In the genomic region with DNA sequence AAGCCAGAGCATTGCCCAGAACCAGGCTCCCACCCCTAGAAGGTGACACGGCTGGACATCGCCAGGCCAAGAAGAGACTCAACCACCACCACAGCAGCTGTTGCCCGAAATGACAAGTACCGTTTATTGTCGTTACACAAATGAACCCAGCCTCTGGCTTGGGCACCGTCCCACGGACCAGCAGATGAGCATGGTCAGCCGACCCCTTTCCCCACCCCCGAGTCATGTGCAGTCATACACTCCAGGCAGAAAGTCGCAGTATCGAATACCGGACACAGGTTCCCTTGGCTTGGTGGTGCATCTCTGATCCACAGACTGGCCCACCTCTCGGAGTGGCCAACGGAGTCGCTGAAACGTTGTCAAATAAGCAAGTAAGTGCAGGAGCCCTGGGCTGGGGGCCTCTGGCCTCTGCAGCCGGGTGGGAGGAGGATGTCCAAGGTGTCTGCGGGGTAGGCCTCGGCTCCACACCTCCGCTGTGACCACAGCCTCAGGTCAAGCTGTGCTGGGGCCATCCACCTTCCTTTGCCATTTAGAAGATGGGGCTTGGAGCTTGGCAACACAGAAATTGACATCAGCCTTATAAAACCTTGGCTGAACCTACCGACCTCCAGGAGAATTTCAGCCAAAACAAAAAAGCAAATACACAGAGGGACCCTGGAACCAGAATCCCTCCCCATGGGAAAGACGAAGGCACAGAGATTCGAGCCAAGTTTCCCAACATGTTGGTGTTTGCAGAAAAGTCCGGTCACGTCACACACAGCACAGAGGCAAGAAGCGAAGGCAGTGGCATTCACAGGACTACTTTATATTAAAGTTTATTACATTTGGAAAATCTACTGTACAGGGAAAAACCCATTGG, we compare ENCODE assay signal across 35 cellular contexts.
"Had no signal": no experiment of that assay in that cellular context is flagged by ENCODE, and none has a peak within 500 bp of the region (broad histone marks: within the 10 kb centered on the region; RNA-seq: fewer than 3 reads in every experiment).

No MANE protein-coding gene starts in this region.

- ATAC-seq: activated CD4-positive, alpha-beta T cell treated with anti-CD3 and anti-CD28 coated beads for 36 hours; activated CD4-positive, CD25-positive, alpha-beta regulatory T cell treated with anti-CD3 and anti-CD28 coated beads, Interleukin-2, amount 50 U/mL, for 24 hours; activated naive CD4-positive, alpha-beta T cell treated with anti-CD3 and anti-CD28 coated beads, Interleukin-2, amount 50 U/mL, for 72 hours; activated T-cell treated with anti-CD3 and anti-CD28 coated beads, Interleukin-2, amount 50 U/mL, for 4 hours; WTC11 had no signal

- H3K27ac ChIP-seq: adrenal gland, brain microvascular endothelial cell, cardiac muscle cell, KMS-11, SJSA1 had no signal

- H3K4me3 ChIP-seq: adrenal gland, cardiac muscle cell, SJSA1 had no signal

- H3K27me3 Mint-ChIP-seq: activated CD4-positive, alpha-beta T cell treated with anti-CD3 and anti-CD28 coated beads for 36 hours; activated CD4-positive, alpha-beta T cell treated with anti-CD3 and anti-CD28 coated beads, Interleukin-2, amount 10 ng/mL, durations not matched to agents 7 days and 5 days had no signal

- H3K27ac Mint-ChIP-seq: activated CD4-positive, alpha-beta T cell treated with anti-CD3 and anti-CD28 coated beads for 36 hours; activated CD4-positive, alpha-beta T cell treated with anti-CD3 and anti-CD28 coated beads, Interleukin-2, amount 10 ng/mL, durations not matched to agents 7 days and 5 days; activated naive CD4-positive, alpha-beta T cell treated with anti-CD3 and anti-CD28 coated beads for 36 hours; activated naive CD4-positive, alpha-beta T cell treated with anti-CD3 and anti-CD28 coated beads, Interleukin-2, amount 50 U/mL, for 72 hours; activated T-helper 1 cell treated with anti-CD3 and anti-CD28 coated beads, Interleukin-12 subunit alpha, Interleukin-12 subunit beta, Interleukin-2, Interleukin-4 antibody, amounts not matched to agents 30 ng/mL and 10 ng/mL and 1 ng/mL, durations not matched to agents 14 hours and 24 hours and 36 hours; T-helper 1 cell treated with Interleukin-12 subunit alpha and Interleukin-12 subunit beta and Interleukin-4 antibody, amounts not matched to agents 30 μg/mL and 1 μg/mL, for 36 hours; T-helper 2 cell treated with Interferon-gamma antibody and Interleukin-4, amounts not matched to agents 5 μg/mL and 100 μg/mL, for 36 hours; WTC11 had no signal

- H3K27me3 ChIP-seq: adrenal gland, brain microvascular endothelial cell, cardiac muscle cell, SJSA1 had no signal

- H3K9me3 Mint-ChIP-seq: activated CD4-positive, alpha-beta T cell treated with anti-CD3 and anti-CD28 coated beads, Interleukin-2, amount 10 ng/mL, durations not matched to agents 7 days and 5 days; activated naive CD4-positive, alpha-beta T cell treated with anti-CD3 and anti-CD28 coated beads for 36 hours; activated naive CD4-positive, alpha-beta T cell treated with anti-CD3 and anti-CD28 coated beads, Interleukin-2, amount 50 U/mL, for 72 hours; activated T-cell treated with anti-CD3 and anti-CD28 coated beads, Interleukin-2, amount 50 U/mL, for 4 hours; activated T-helper 1 cell treated with anti-CD3 and anti-CD28 coated beads, Interleukin-12 subunit alpha, Interleukin-12 subunit beta, Interleukin-2, Interleukin-4 antibody, amounts not matched to agents 30 ng/mL and 10 ng/mL and 1 ng/mL, durations not matched to agents 14 hours and 24 hours and 36 hours; central memory CD8-positive, alpha-beta T cell; T-helper 1 cell treated with Interleukin-12 subunit alpha and Interleukin-12 subunit beta and Interleukin-4 antibody, amounts not matched to agents 30 μg/mL and 1 μg/mL, for 36 hours; T-helper 2 cell treated with Interferon-gamma antibody and Interleukin-4, amounts not matched to agents 5 μg/mL and 100 μg/mL, for 36 hours; WTC11 had no signal

- H3K9me3 ChIP-seq: adrenal gland, SJSA1, SK-N-SH had no signal

- H3K36me3 Mint-ChIP-seq: activated naive CD4-positive, alpha-beta T cell treated with anti-CD3 and anti-CD28 coated beads, Interleukin-2, amount 50 U/mL, for 72 hours had no signal

- H3K36me3 ChIP-seq: adrenal gland, brain microvascular endothelial cell, cardiac muscle cell had no signal

- H3K4me1 Mint-ChIP-seq: activated CD4-positive, alpha-beta T cell treated with anti-CD3 and anti-CD28 coated beads for 36 hours; activated CD4-positive, alpha-beta T cell treated with anti-CD3 and anti-CD28 coated beads, Interleukin-2, amount 10 ng/mL, durations not matched to agents 7 days and 5 days; central memory CD8-positive, alpha-beta T cell had no signal

- H3K4me1 ChIP-seq: adrenal gland, SJSA1 had no signal

- H3K4me2 ChIP-seq: KMS-11, SK-N-SH had no signal

- FAIRE-seq: TTC549 had no signal

- DNase-seq: activated CD4-positive, alpha-beta T cell treated with anti-CD3 and anti-CD28 coated beads for 36 hours; activated CD4-positive, alpha-beta T cell treated with anti-CD3 and anti-CD28 coated beads, Interleukin-2, amount 10 ng/mL, durations not matched to agents 7 days and 5 days; activated CD4-positive, alpha-beta T cell treated with anti-CD3 and anti-CD28 coated beads, Interleukin-2, amount 50 U/mL, for 48 hours; activated CD8-positive, alpha-beta memory T cell treated with anti-CD3 and anti-CD28 coated beads, Interleukin-2, amount 50 U/mL, for 4 hours; activated gamma-delta T cell treated with Interleukin-2 at 50 U/mL for 16 hours; activated naive CD4-positive, alpha-beta T cell treated with anti-CD3 and anti-CD28 coated beads for 36 hours; activated T-cell treated with anti-CD3 and anti-CD28 coated beads for 4 hours; activated T-cell treated with anti-CD3 and anti-CD28 coated beads, Interleukin-2, amount 50 U/mL, for 4 hours; adrenal gland; aorta; brain microvascular endothelial cell; NCI-H1092 treated with DMSO at 0.1 percent for 48 hours; NCI-H1417; NCI-H146; NCI-H187; NCI-H2029 treated with DMSO at 0.1 percent for 48 hours; NCI-H2107; NCI-H2171; NCI-H510A; NCI-H526; NCI-H748 treated with DMSO at 0.1 percent for 48 hours; OCI-M1; SHP77 treated with DMSO at 0.1 percent for 48 hours; SK-N-SH had no signal

- H3K9ac ChIP-seq: KMS-11, SK-N-SH had no signal

- H3K4me3 Mint-ChIP-seq: activated CD4-positive, alpha-beta T cell treated with anti-CD3 and anti-CD28 coated beads for 36 hours; activated CD4-positive, alpha-beta T cell treated with anti-CD3 and anti-CD28 coated beads, Interleukin-2, amount 10 ng/mL, durations not matched to agents 7 days and 5 days; activated naive CD4-positive, alpha-beta T cell treated with anti-CD3 and anti-CD28 coated beads for 36 hours; activated T-cell treated with anti-CD3 and anti-CD28 coated beads, Interleukin-2, amount 50 U/mL, for 4 hours; activated T-helper 1 cell treated with anti-CD3 and anti-CD28 coated beads, Interleukin-12 subunit alpha, Interleukin-12 subunit beta, Interleukin-2, Interleukin-4 antibody, amounts not matched to agents 30 ng/mL and 10 ng/mL and 1 ng/mL, durations not matched to agents 14 hours and 24 hours and 36 hours; central memory CD8-positive, alpha-beta T cell; T-helper 1 cell treated with Interleukin-12 subunit alpha and Interleukin-12 subunit beta and Interleukin-4 antibody, amounts not matched to agents 30 μg/mL and 1 μg/mL, for 36 hours; T-helper 2 cell treated with Interferon-gamma antibody and Interleukin-4, amounts not matched to agents 5 μg/mL and 100 μg/mL, for 36 hours; WTC11 had no signal
